In the genomic region with DNA sequence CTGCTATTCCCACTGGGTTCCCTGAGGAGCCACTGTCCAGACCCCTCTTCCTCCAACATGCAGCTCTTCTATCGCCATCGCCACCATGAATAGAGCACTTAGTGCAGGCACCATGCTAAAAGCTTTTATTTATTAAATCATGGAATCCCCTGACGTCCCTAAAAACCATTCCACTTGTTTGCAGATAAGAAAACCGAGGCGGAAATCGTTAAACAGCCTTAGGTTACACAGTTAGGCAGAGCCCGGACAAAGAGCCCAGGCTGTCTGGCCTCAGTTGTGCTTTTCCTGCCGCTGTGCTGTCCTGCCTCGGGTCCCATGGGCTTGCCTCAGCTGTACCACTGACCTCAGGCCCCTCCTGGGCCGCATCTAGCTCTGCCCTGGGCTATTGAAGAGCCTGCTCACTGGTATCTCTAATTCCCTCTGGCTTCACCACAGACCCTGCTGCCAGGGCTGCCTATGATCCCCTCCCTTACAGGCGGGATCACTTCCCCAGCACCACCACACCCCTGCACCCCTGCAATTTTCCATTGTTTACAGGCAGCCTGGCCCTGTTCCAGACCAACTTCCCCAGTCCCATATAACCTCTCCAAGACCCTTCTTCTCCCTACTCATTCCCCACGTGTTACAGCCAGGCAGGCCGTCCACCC, we compare ENCODE assay signal across 17 cellular contexts. TPM values are rescaled to one million over a fixed set of nuclear protein-coding genes. Genes with fewer than 3 reads are reported as not detected.
DNase-seq lines count a peak whose midpoint lies in the region; ATAC-seq and TF ChIP-seq lines count a peak whose summit lies in the region.
"Had no signal": no experiment of that assay in that cellular context is flagged by ENCODE, and none has a peak within 500 bp of the region (broad histone marks: within the 10 kb centered on the region; RNA-seq: fewer than 3 reads in every experiment).

No MANE protein-coding gene starts in this region.

- no peak for TF ChIP-seq CTCF in GM23338 (conservative IDR thresholded peaks at IDR 0.05; ENCODE audit: low read depth in 2 of 2)

- H3K36me3 ChIP-seq in GM23338 (ENCODE audit: insufficient read depth) (no peaks in the 10 kb centered on the region), skeletal muscle satellite cell (ENCODE audit: insufficient read depth, low read length) (no peaks in the 10 kb centered on the region)
- H3K36me3 ChIP-seq: neutrophil had no signal

- no peak overlapping the region for H3K4me3 Mint-ChIP-seq in GM23338
- H3K4me3 Mint-ChIP-seq: CD4-positive, CD25-positive, alpha-beta regulatory T cell; dendritic cell treated with granulocyte-macrophage colony-stimulating factor and Interleukin-4, amounts not matched to agents 40 ng/mL and 50 ng/mL, for 4 days; stimulated activated effector memory CD8-positive, alpha-beta T cell treated with anti-CD3 and anti-CD28 coated beads, Interleukin-12 subunit alpha, Interleukin-12 subunit beta, amount 100 ng/mL, for 72 hours; T-cell had no signal

- no peaks in the 10 kb centered on the region for H4K20me1 ChIP-seq in GM23338 (replicated peaks; ENCODE audit: insufficient read depth)

- H3K79me2 ChIP-seq in GM23338 (replicated peaks; ENCODE audit: insufficient read depth): no peaks in the 10 kb centered on the region

- no peak for DNase-seq in GM23338 (ENCODE audit: low spot score)
- no peak for DNase-seq in right cardiac atrium
- no peak for DNase-seq in NCI-H1930 (lab: John Stamatoyannopoulos, UW)
- DNase-seq in midbrain (lab: John Stamatoyannopoulos, UW): no peak
- DNase-seq in UCSD-AML1 (lab: John Stamatoyannopoulos, UW; ENCODE audit: unreplicated experiment): no peak
- DNase-seq: activated CD4-positive, alpha-beta T cell treated with anti-CD3 and anti-CD28 coated beads, Interleukin-2, amount 50 U/mL, for 4 hours; CD4-positive, CD25-positive, alpha-beta regulatory T cell; NCI-H187; T-cell had no signal

- H3K36me3 Mint-ChIP-seq in GM23338 (ENCODE audit: low read depth): no peaks in the 10 kb centered on the region
- H3K36me3 Mint-ChIP-seq: activated naive CD4-positive, alpha-beta T cell treated with anti-CD3 and anti-CD28 coated beads, Interleukin-2, amount 50 U/mL, for 72 hours; CD4-positive, CD25-positive, alpha-beta regulatory T cell; stimulated activated effector memory CD8-positive, alpha-beta T cell treated with anti-CD3 and anti-CD28 coated beads, Interleukin-12 subunit alpha, Interleukin-12 subunit beta, amount 100 ng/mL, for 72 hours; T-cell had no signal

- H3K4me3 ChIP-seq in GM23338 (no peak overlapping the region), right cardiac atrium (ENCODE audit: low read length) (no peak overlapping the region), skeletal muscle satellite cell (ENCODE audit: low read length) (no peak overlapping the region)

- peak overlapping the region; percentile 74; the same call in 1 of the 2 replicates for H2AFZ ChIP-seq in GM23338

- intact Hi-C loops in right cardiac atrium (cut with DNase I): loop anchor here in 1 of 4 donors (5.0 kb wide), 1 partner anchor 36 kb away; no protein-coding TSS in a partner anchor

- H3K9ac ChIP-seq in skeletal muscle satellite cell (ENCODE audit: low read depth, low read length): no peak overlapping the region
- H3K9ac ChIP-seq: KMS-11 had no signal

- H3K9me3 ChIP-seq in right cardiac atrium (ENCODE audit: control insufficient read depth, low read length) (no peaks in the 10 kb centered on the region), skeletal muscle satellite cell (replicated peaks; ENCODE audit: low read length) (no peaks in the 10 kb centered on the region)
- H3K9me3 ChIP-seq: neutrophil had no signal

- H3K27ac ChIP-seq in GM23338 (ENCODE audit: low read depth) (no peak overlapping the region), adipose tissue (ENCODE audit: low read depth, low read length) (peak overlapping the region; percentile 22), right cardiac atrium (ENCODE audit: low read length) (peak overlapping the region; percentile 81)
- H3K27ac ChIP-seq: KMS-11, neutrophil had no signal

- ATAC-seq in GM23338 (no peak), right cardiac atrium (peak; percentile 27 to 31), HG03521 (IDR thresholded peaks at IDR 0.05; ENCODE audit: unreplicated experiment) (no peak)
- ATAC-seq: activated naive CD4-positive, alpha-beta T cell treated with anti-CD3 and anti-CD28 coated beads, Interleukin-2, amount 50 U/mL, for 72 hours; stimulated activated effector memory CD8-positive, alpha-beta T cell treated with anti-CD3 and anti-CD28 coated beads, Interleukin-12 subunit alpha, Interleukin-12 subunit beta, amount 100 ng/mL, for 72 hours; T-cell had no signal

- peaks cover 5% of the 10 kb centered on the region for H3K27me3 Mint-ChIP-seq in GM23338 (ENCODE audit: insufficient read depth, low read depth, poor library complexity)

- H3K9me2 ChIP-seq in GM23338 (ENCODE audit: insufficient read depth): no peaks in the 10 kb centered on the region

- H3F3A ChIP-seq in GM23338 (replicated peaks; ENCODE audit: low read depth): no peaks in the 10 kb centered on the region

- peaks cover 44% of the 10 kb centered on the region for H3K4me1 Mint-ChIP-seq in GM23338
- H3K4me1 Mint-ChIP-seq: CD4-positive, CD25-positive, alpha-beta regulatory T cell; stimulated activated effector memory CD8-positive, alpha-beta T cell treated with anti-CD3 and anti-CD28 coated beads, Interleukin-12 subunit alpha, Interleukin-12 subunit beta, amount 100 ng/mL, for 72 hours; T-cell had no signal

- H3K27ac Mint-ChIP-seq in GM23338: no peak overlapping the region
- H3K27ac Mint-ChIP-seq: CD4-positive, CD25-positive, alpha-beta regulatory T cell; dendritic cell treated with granulocyte-macrophage colony-stimulating factor and Interleukin-4, amounts not matched to agents 40 ng/mL and 50 ng/mL, for 4 days; stimulated activated effector memory CD8-positive, alpha-beta T cell treated with anti-CD3 and anti-CD28 coated beads, Interleukin-12 subunit alpha, Interleukin-12 subunit beta, amount 100 ng/mL, for 72 hours; T-cell had no signal

- WGBS in adipose tissue, 3 donors: 43 to 70% (median 46%) methylated on average over 13 of the region's 13 CpGs
- 46% methylated on average over 13 of the region's 13 CpGs for WGBS in right cardiac atrium

- H3K27me3 ChIP-seq in GM23338 (ENCODE audit: insufficient read depth): no peaks in the 10 kb centered on the region
- no peaks in the 10 kb centered on the region for H3K27me3 ChIP-seq in right cardiac atrium (ENCODE audit: control insufficient read depth, insufficient read depth)
- peaks cover 16% of the 10 kb centered on the region for H3K27me3 ChIP-seq in skeletal muscle satellite cell (ENCODE audit: control insufficient read depth, insufficient read depth, low read length)

- no peak overlapping the region for H3K4me2 ChIP-seq in GM23338
- H3K4me2 ChIP-seq in skeletal muscle satellite cell (ENCODE audit: low read length): peak overlapping the region; percentile 77
- H3K4me2 ChIP-seq: KMS-11 had no signal

- H3K4me1 ChIP-seq in GM23338 (ENCODE audit: insufficient read depth) (peaks cover 20% of the 10 kb centered on the region), right cardiac atrium (ENCODE audit: control insufficient read depth, insufficient read depth, low read length) (peaks cover 18% of the 10 kb centered on the region), skeletal muscle satellite cell (ENCODE audit: control insufficient read depth, insufficient read depth, low read length) (peaks cover 24% of the 10 kb centered on the region)

- no peaks in the 10 kb centered on the region; the same call in 2 of the 3 replicates for H3K9me3 Mint-ChIP-seq in GM23338
- H3K9me3 Mint-ChIP-seq: activated naive CD4-positive, alpha-beta T cell treated with anti-CD3 and anti-CD28 coated beads, Interleukin-2, amount 50 U/mL, for 72 hours; dendritic cell treated with granulocyte-macrophage colony-stimulating factor and Interleukin-4, amounts not matched to agents 40 ng/mL and 50 ng/mL, for 4 days; stimulated activated effector memory CD8-positive, alpha-beta T cell treated with anti-CD3 and anti-CD28 coated beads, Interleukin-12 subunit alpha, Interleukin-12 subunit beta, amount 100 ng/mL, for 72 hours; T-cell had no signal

TF ChIP-seq in GM23338, 12 proteins besides CTCF, POLR2A, EP300 and RAD21 (continues in another document):
- TF ChIP-seq NANOG (IDR thresholded peaks at IDR 0.05; ENCODE audit: borderline replicate concordance) (no peak), CREB1 (CRISPR knock-in tag; IDR thresholded peaks at IDR 0.05; ENCODE audit: low read depth) (no peak), POLR2AphosphoS5 (IDR thresholded peaks at IDR 0.05; ENCODE audit: low read depth) (no peak), EZH2phosphoT487 (IDR thresholded peaks at IDR 0.05; ENCODE audit: unreplicated experiment) (no peak), ZNF331 (CRISPR knock-in tag; IDR thresholded peaks at IDR 0.05; ENCODE audit: low read depth) (no peak), ZNF114 (CRISPR knock-in tag; IDR thresholded peaks at IDR 0.05) (no peak)
- TF ChIP-seq, protein P1, sequence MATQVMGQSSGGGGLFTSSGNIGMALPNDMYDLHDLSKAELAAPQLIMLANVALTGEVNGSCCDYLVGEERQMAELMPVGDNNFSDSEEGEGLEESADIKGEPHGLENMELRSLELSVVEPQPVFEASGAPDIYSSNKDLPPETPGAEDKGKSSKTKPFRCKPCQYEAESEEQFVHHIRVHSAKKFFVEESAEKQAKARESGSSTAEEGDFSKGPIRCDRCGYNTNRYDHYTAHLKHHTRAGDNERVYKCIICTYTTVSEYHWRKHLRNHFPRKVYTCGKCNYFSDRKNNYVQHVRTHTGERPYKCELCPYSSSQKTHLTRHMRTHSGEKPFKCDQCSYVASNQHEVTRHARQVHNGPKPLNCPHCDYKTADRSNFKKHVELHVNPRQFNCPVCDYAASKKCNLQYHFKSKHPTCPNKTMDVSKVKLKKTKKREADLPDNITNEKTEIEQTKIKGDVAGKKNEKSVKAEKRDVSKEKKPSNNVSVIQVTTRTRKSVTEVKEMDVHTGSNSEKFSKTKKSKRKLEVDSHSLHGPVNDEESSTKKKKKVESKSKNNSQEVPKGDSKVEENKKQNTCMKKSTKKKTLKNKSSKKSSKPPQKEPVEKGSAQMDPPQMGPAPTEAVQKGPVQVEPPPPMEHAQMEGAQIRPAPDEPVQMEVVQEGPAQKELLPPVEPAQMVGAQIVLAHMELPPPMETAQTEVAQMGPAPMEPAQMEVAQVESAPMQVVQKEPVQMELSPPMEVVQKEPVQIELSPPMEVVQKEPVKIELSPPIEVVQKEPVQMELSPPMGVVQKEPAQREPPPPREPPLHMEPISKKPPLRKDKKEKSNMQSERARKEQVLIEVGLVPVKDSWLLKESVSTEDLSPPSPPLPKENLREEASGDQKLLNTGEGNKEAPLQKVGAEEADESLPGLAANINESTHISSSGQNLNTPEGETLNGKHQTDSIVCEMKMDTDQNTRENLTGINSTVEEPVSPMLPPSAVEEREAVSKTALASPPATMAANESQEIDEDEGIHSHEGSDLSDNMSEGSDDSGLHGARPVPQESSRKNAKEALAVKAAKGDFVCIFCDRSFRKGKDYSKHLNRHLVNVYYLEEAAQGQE (IDR thresholded peaks at IDR 0.05; ENCODE audit: unreplicated experiment): no peak

RNA-seq across cellular contexts. Expression of a gene that starts 13.0 kb away (rescaled TPM):
- total RNA-seq in GM23338 (2014; rRNA removed; shearing (Covaris generic)): 23.7 and 30.4 TPM in 2 replicates
- polyA plus RNA-seq in GM23338 (2016; fragmentation: Nextera tagmentation; extraction: Ambion mirVana) (5.0 and 5.5 TPM in 2 replicates), adipose tissue (10 to 100 TPM in 1 of 3 donors, 1 to 10 TPM in 2; 1.2 to 16.1 (median 2.7) TPM), right cardiac atrium (10.0 TPM)
- total RNA-seq in right cardiac atrium: 10 to 100 TPM; 24.8 to 31.2 (median 28.0) TPM
- total RNA-seq in skeletal muscle satellite cell (2012; rRNA removed): 4.1 and 4.8 TPM in 2 replicates

Comparison
In these comparisons a context has a peak if more than half of its experiments do, and no peak if none do; other contexts are left out.
1. ATAC-seq: peak in right cardiac atrium (2 of 2); none in GM23338 (single experiment) and HG03521 (single experiment).